19 cellular contexts compared by ENCODE assay signal in the genomic region with DNA sequence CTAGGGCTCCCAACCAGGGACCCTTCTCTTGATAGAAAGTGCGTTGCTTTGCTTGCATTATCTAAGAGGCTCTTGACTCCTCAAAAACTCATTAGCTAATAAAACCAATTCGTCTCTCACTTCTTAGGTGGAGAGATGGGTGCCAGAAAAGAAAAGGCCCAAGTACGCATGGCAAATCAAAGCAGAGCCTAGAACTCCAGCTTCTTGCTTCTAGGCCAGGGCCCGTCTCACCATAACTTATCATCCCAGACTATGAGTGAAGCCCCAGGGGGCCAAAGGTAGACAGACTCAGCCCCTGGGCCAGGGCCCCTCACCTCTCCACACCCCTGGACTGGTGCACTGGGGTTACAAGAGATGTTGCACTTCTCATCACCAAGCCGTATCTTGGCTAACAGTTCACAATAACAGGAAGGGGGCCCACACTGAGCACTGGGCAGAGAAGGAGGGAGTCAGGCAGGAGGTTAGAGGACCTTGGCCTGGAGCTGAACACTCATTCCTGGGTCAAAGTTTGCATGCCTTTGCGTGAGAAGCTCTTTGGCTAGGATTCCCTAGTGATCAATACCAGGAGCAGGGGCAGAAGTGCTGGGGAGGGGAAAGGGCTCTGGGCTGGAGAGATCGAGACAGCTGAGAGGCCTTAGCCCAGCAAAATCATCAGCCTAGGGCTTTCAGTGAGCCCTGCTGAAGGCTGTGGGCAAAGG. TPM values are rescaled to one million over a fixed set of nuclear protein-coding genes. Genes with fewer than 3 reads are reported as not detected.
DNase-seq lines count a peak whose midpoint lies in the region; TF ChIP-seq lines count a peak whose summit lies in the region.
"Had no signal": no experiment of that assay in that cellular context is flagged by ENCODE, and none has a peak within 500 bp of the region (broad histone marks: within the 10 kb centered on the region; RNA-seq: fewer than 3 reads in every experiment).

No MANE protein-coding gene starts in this region.

- H3K36me3 ChIP-seq in hepatocyte (replicated peaks; ENCODE audit: insufficient read depth, low read depth), result no peaks in the 10 kb centered on the region

- no peaks in the 10 kb centered on the region for H3K9me3 ChIP-seq in hepatocyte (ENCODE audit: low read depth)
- H3K9me3 ChIP-seq: SK-N-SH had no signal

- no peaks in the 10 kb centered on the region for H3K9me3 Mint-ChIP-seq in neural crest cell
- H3K9me3 Mint-ChIP-seq: CD8-positive, alpha-beta memory T cell had no signal

- peak; percentile 50 for DNase-seq in activated effector memory CD4-positive, alpha-beta T cell treated with anti-CD3 and anti-CD28 coated beads, Interleukin-2, amount 50 U/mL, for 16 hours
- no peak for DNase-seq in activated effector memory CD4-positive, alpha-beta T cell treated with Interleukin-2 at 50 U/mL for 16 hours
- peak; percentile 37 for DNase-seq in hepatocyte (ENCODE audit: low spot score)
- DNase-seq in neural crest cell (ENCODE audit: low read depth, low spot score), result no peak
- no peak for DNase-seq in NOMO-1 treated with dmso at 0.1 percent for 144 hours (lab: John Stamatoyannopoulos, UW; ENCODE audit: unreplicated experiment)
- DNase-seq in GM19240 (ENCODE audit: insufficient read length, low spot score), result no peak
- no peak for DNase-seq in DMS53 treated with DMSO at 0.1 percent for 48 hours (lab: John Stamatoyannopoulos, UW; ENCODE audit: unreplicated experiment)
- DNase-seq: 8988T; CD8-positive, alpha-beta memory T cell; DMS79; KG1; NCI-H1092 treated with DMSO at 0.1 percent for 48 hours; NCI-H1436 treated with DMSO at 0.1 percent for 48 hours; NCI-H1930; NCI-H748 treated with DMSO at 0.1 percent for 48 hours; SIG-M5; SK-N-SH had no signal

- peaks cover 35% of the 10 kb centered on the region for H3K27me3 Mint-ChIP-seq in neural crest cell (ENCODE audit: low read depth)

- 80% methylated on average over 7 of the region's 7 CpGs for WGBS in hepatocyte (ENCODE audit: low lambda C conversion rate, missing lambda C conversion rate)

- peak overlapping the region; percentile 13 for H3K4me3 Mint-ChIP-seq in neural crest cell
- H3K4me3 Mint-ChIP-seq: CD8-positive, alpha-beta memory T cell had no signal

- H2AFZ ChIP-seq in hepatocyte, result no peak overlapping the region

- peaks cover 6% of the 10 kb centered on the region for H3K27me3 ChIP-seq in hepatocyte

- no peaks in the 10 kb centered on the region for H3K79me2 ChIP-seq in hepatocyte

- peak overlapping the region; percentile 76 for H3K27ac ChIP-seq in hepatocyte
- H3K27ac ChIP-seq: C4-2B had no signal

- no peaks in the 10 kb centered on the region for H4K20me1 ChIP-seq in hepatocyte (ENCODE audit: insufficient read depth, poor library complexity, severe bottlenecking)

- no peak overlapping the region for H3K4me2 ChIP-seq in hepatocyte
- H3K4me2 ChIP-seq: SK-N-SH had no signal

- H3K4me1 ChIP-seq in hepatocyte (ENCODE audit: insufficient read depth), result peaks cover 7% of the 10 kb centered on the region

- no peaks in the 10 kb centered on the region for H3K9me2 ChIP-seq in hepatocyte (replicated peaks; ENCODE audit: insufficient read depth)
- H3K9me2 ChIP-seq: SK-N-SH had no signal

- peak overlapping the region; percentile 51 for H3K27ac Mint-ChIP-seq in neural crest cell (ENCODE audit: unreplicated experiment)

- peaks cover 17% of the 10 kb centered on the region for H3K4me1 Mint-ChIP-seq in neural crest cell

- TF ChIP-seq CTCF in hepatocyte (IDR thresholded peaks at IDR 0.05; ENCODE audit: poor library complexity) (no peak), neural crest cell (conservative IDR thresholded peaks at IDR 0.05) (no peak)

- H3K36me3 Mint-ChIP-seq in neural crest cell (ENCODE audit: low read depth), result peaks cover 2% of the 10 kb centered on the region
- H3K36me3 Mint-ChIP-seq: CD8-positive, alpha-beta memory T cell had no signal

- H3K4me3 ChIP-seq in hepatocyte, result no peak overlapping the region

RNA-seq across cellular contexts. Expression of gene CYP1A1, which starts 5.4 kb away (rescaled TPM):
- total RNA-seq in hepatocyte (17.0 and 23.5 TPM in 2 replicates), neural crest cell (1.7 and 2.3 TPM in 2 replicates)
- polyA plus RNA-seq in hepatocyte, result 19.1 and 22.6 TPM in 2 replicates
- total RNA-seq: NCI-H460 had no signal

RNA-seq across cellular contexts. Expression of gene CYP1A2, which starts 17.9 kb away (rescaled TPM):
- 0.40 TPM in 1 of 2 replicates, not detected in the other for total RNA-seq in hepatocyte
- 0.17 TPM in 1 of 2 replicates, not detected in the other for polyA plus RNA-seq in hepatocyte
- total RNA-seq in neural crest cell, result not detected in 2 replicates
- total RNA-seq: CD8-positive, alpha-beta memory T cell; NCI-H460 had no signal
- polyA plus RNA-seq: CD8-positive, alpha-beta memory T cell; SK-N-SH had no signal

RNA-seq across cellular contexts. Expression of gene EDC3, which starts 34.9 kb away (rescaled TPM):
- total RNA-seq in hepatocyte (11.5 and 15.0 TPM in 2 replicates), neural crest cell (69.8 and 75.0 TPM in 2 replicates)
- polyA plus RNA-seq in hepatocyte, result 21.1 and 31.4 TPM in 2 replicates

RNA-seq across cellular contexts. Expression of gene CSK, which starts 51.1 kb away (rescaled TPM):
- total RNA-seq in hepatocyte (15.8 and 16.9 TPM in 2 replicates), neural crest cell (107 and 109 TPM in 2 replicates)
- 19.1 and 21.8 TPM in 2 replicates for polyA plus RNA-seq in hepatocyte

Comparison
In these comparisons a context has a peak if more than half of its experiments do, and no peak if none do; other contexts are left out.
1. DNase-seq: peak in activated effector memory CD4-positive, alpha-beta T cell treated with anti-CD3 and anti-CD28 coated beads, Interleukin-2, amount 50 U/mL, for 16 hours (single experiment) and hepatocyte (single experiment); none in activated effector memory CD4-positive, alpha-beta T cell treated with Interleukin-2 at 50 U/mL for 16 hours (single experiment), neural crest cell (single experiment), NOMO-1 treated with dmso at 0.1 percent for 144 hours (single experiment), GM19240 (single experiment) and DMS53 treated with DMSO at 0.1 percent for 48 hours (single experiment).